1 cellular context compared by ENCODE assay signal in genomic region chr7:2019693-2020511, GRCh38.
TF ChIP-seq lines count a peak whose summit lies in the region.

No MANE protein-coding gene starts in this region.

TF ChIP-seq in K562, 482 proteins besides CTCF, POLR2A, EP300 and RAD21 (continued from another document and continues in another):
- TF ChIP-seq E2F5 (CRISPR knock-in tag; IDR thresholded peaks at IDR 0.05) (no peak), ZNF445 (CRISPR knock-in tag; IDR thresholded peaks at IDR 0.05; ENCODE audit: low read depth) (no peak), ZNF586 (CRISPR knock-in tag; conservative IDR thresholded peaks at IDR 0.05) (no peak), RNF219 (CRISPR knock-in tag; IDR thresholded peaks at IDR 0.05) (no peak), CHD2 (IDR thresholded peaks at IDR 0.05; ENCODE audit: low read depth, low read length) (no peak), ATF2 (CRISPR knock-in tag; IDR thresholded peaks at IDR 0.05) (no peak), RUNX1 (IDR thresholded peaks at IDR 0.05; ENCODE audit: low read depth) (no peak), ZNF830 (CRISPR knock-in tag; IDR thresholded peaks at IDR 0.05) (peak; percentile 87; the same call in 1 of the 2 replicates), TRIM28 (IDR thresholded peaks at IDR 0.05) (no peak), ZNF232 (CRISPR knock-in tag; IDR thresholded peaks at IDR 0.05) (no peak), UBTF (IDR thresholded peaks at IDR 0.05; ENCODE audit: borderline replicate concordance in 1 of 2, low read depth in 2 of 2, low read length in 2 of 2) (peak; percentile 27 to 65; a peak in 1 of 4 replicates), HOMEZ (CRISPR knock-in tag; IDR thresholded peaks at IDR 0.05) (0 out of 2 replicates have a peak, but pooled peaks have one; percentile 50), NCOA1 (IDR thresholded peaks at IDR 0.05; ENCODE audit: low read depth) (peak; percentile 72; the same call in 1 of the 2 replicates), ARID1B (IDR thresholded peaks at IDR 0.05) (peak; percentile 57), PHB (CRISPR knock-in tag; IDR thresholded peaks at IDR 0.05) (peak; percentile 70; the same call in 1 of the 2 replicates), TBP (optimal IDR thresholded peaks at IDR 0.05; ENCODE audit: low read depth, low read length) (peak; percentile 36), POU5F1 (IDR thresholded peaks at IDR 0.05; ENCODE audit: borderline replicate concordance, low read depth, low read length, partially characterized antibody) (no peak), FOXA1 (IDR thresholded peaks at IDR 0.05; ENCODE audit: borderline replicate concordance) (no peak), ZBTB34 (CRISPR knock-in tag; IDR thresholded peaks at IDR 0.05) (no peak), ASH1L (IDR thresholded peaks at IDR 0.05; ENCODE audit: borderline replicate concordance, low read depth, partially characterized antibody) (no peak), FOXA3 (CRISPR knock-in tag; conservative IDR thresholded peaks at IDR 0.05 in 1 of 2, IDR thresholded peaks at IDR 0.05 in 1 of 2) (no peak), NCOA4 (IDR thresholded peaks at IDR 0.05; ENCODE audit: partially characterized antibody) (no peak), POLR2B (IDR thresholded peaks at IDR 0.05; ENCODE audit: low read depth, partially characterized antibody) (peak; percentile 55), SRSF7 (optimal IDR thresholded peaks at IDR 0.05; ENCODE audit: low read depth, low read length) (no peak), RFX5 (IDR thresholded peaks at IDR 0.05; ENCODE audit: low read depth, low read length) (no peak), ZFX (CRISPR knock-in tag; IDR thresholded peaks at IDR 0.05) (peak; percentile 78), POLR3G (IDR thresholded peaks at IDR 0.05; ENCODE audit: extremely low read depth, insufficient read length, insufficient replicate concordance) (no peak), ATF1 (CRISPR knock-in tag; IDR thresholded peaks at IDR 0.05) (no peak), ATF1 (tag; IDR thresholded peaks at IDR 0.05) (peak; percentile 93), CSDE1 (IDR thresholded peaks at IDR 0.05) (no peak), ZZZ3 (IDR thresholded peaks at IDR 0.05) (no peak), XRCC5 (IDR thresholded peaks at IDR 0.05; ENCODE audit: low read depth, low read length) (0 out of 2 replicates have a peak, but pooled peaks have one; percentile 21), MCM3 (IDR thresholded peaks at IDR 0.05) (no peak), IRF1 (CRISPR knock-in tag; IDR thresholded peaks at IDR 0.05; ENCODE audit: borderline replicate concordance) (no peak), FOXJ3 (CRISPR knock-in tag; IDR thresholded peaks at IDR 0.05) (no peak), U2AF1 (optimal IDR thresholded peaks at IDR 0.05; ENCODE audit: low read depth, low read length) (no peak), ZBTB5 (IDR thresholded peaks at IDR 0.05) (no peak), HCFC1 (IDR thresholded peaks at IDR 0.05; ENCODE audit: low read depth, low read length) (no peak), TARDBP (IDR thresholded peaks at IDR 0.05) (0 out of 2 replicates have a peak, but pooled peaks have one; percentile 33), POLR3A (IDR thresholded peaks at IDR 0.05; ENCODE audit: borderline replicate concordance, extremely low read depth, insufficient read depth, insufficient read length) (no peak), PHF20 (IDR thresholded peaks at IDR 0.05; ENCODE audit: partially characterized antibody) (no peak), PCBP1 (IDR thresholded peaks at IDR 0.05; ENCODE audit: low read depth, low read length, poor library complexity, severe bottlenecking) (no peak), SOX6 (IDR thresholded peaks at IDR 0.05) (no peak; the same call in 1 of the 2 replicates), RHOXF2B (CRISPR knock-in tag; conservative IDR thresholded peaks at IDR 0.05) (no peak), GTF2F1 (IDR thresholded peaks at IDR 0.05; ENCODE audit: low read depth, low read length) (no peak), BCL6 (CRISPR knock-in tag; IDR thresholded peaks at IDR 0.05) (0 out of 2 replicates have a peak, but pooled peaks have one; percentile 31), CHD1 (IDR thresholded peaks at IDR 0.05; ENCODE audit: low read length) (peak; percentile 45), MCM2 (IDR thresholded peaks at IDR 0.05; ENCODE audit: low read depth) (no peak), ZNF23 (CRISPR knock-in tag; IDR thresholded peaks at IDR 0.05) (no peak; the same call in 1 of the 2 replicates), SNIP1 (IDR thresholded peaks at IDR 0.05; ENCODE audit: low read depth) (no peak), E2F8 (IDR thresholded peaks at IDR 0.05; ENCODE audit: low read depth, partially characterized antibody) (no peak), NFYB (IDR thresholded peaks at IDR 0.05; ENCODE audit: extremely low read depth, insufficient read length) (no peak), LEF1 (IDR thresholded peaks at IDR 0.05) (peak; percentile 38; the same call in 1 of the 2 replicates)
